Comparison of ENCODE assay signal across 1 cellular context in genomic region chr11:12146678-12147077, GRCh38. TPM values are rescaled to one million over a fixed set of nuclear protein-coding genes. Genes with fewer than 3 reads are reported as not detected.
"Had no signal": no experiment of that assay in that cellular context is flagged by ENCODE, and none has a peak within 500 bp of the region (broad histone marks: within the 10 kb centered on the region; RNA-seq: fewer than 3 reads in every experiment).

No MANE protein-coding gene starts in this region.

RNA-seq across cellular contexts. Expression of gene MICAL2, which starts 36.3 kb away (rescaled TPM):
- total RNA-seq: OCI-LY7 had no signal
